Comparison of ENCODE assay signal across 24 cellular contexts in the genomic region with DNA sequence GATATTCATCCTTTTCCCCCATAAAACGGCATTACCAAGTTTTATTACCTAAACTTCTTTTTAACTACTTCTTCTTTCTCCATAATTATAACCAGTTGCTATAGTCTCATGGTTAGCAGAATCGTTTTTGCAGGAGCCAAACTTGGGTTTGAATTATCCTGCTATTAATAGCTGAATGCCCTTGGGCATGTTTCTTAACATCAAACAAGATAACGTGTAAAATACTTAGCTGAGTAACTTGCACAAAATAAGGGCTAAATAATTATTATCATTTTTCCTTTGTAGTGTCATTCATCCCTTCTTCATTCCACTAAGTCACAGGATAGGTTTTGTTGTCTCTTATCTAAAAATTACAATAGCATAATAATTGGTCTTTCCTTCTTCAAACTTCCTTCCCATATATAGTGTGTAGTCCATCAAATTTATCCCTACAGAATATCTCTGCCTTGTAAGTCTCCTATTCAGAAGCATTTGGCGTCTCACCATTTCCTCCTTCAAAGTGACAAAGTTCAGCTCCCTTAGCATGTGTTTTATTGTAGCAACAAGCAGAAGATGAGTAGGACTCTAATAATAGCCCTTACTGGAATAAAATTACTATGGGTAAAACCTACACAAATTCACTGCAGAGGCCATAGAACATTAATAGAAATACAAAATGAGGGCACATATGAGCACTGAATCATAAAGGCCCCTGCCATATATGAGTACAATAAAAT.
DNase-seq lines count a peak whose midpoint lies in the region; TF ChIP-seq lines count a peak whose summit lies in the region.
"Had no signal": no experiment of that assay in that cellular context is flagged by ENCODE, and none has a peak within 500 bp of the region (broad histone marks: within the 10 kb centered on the region; RNA-seq: fewer than 3 reads in every experiment).

No MANE protein-coding gene starts in this region.

- DNase-seq in NOMO-1 (lab: John Stamatoyannopoulos, UW; ENCODE audit: unreplicated experiment in 2 of 2) (peak; percentile 53 to 69), NOMO-1 treated with dmso at 0.1 percent for 144 hours (lab: John Stamatoyannopoulos, UW; ENCODE audit: unreplicated experiment) (no peak), Peyer's patch (no peak), fibroblast of the aortic adventitia (ENCODE audit: low read depth) (peak; percentile 21), sigmoid colon (no peak), activated gamma-delta T cell treated with Interleukin-2 at 50 U/mL for 16 hours (no peak), GM13976 (ENCODE audit: low spot score) (no peak), posterior cingulate gyrus (no peak)
- DNase-seq: activated CD4-positive, alpha-beta T cell treated with anti-CD3 and anti-CD28 coated beads for 4 hours; activated naive CD4-positive, alpha-beta T cell treated with anti-CD3 and anti-CD28 coated beads, Interleukin-2, amount 10 ng/mL, durations not matched to agents 7 days and 5 days; activated T-cell treated with anti-CD3 and anti-CD28 coated beads, Interleukin-2, amount 50 U/mL, for 48 hours; amniotic stem cell; CD4-positive, CD25-positive, alpha-beta regulatory T cell; HCEC 1CT; Kasumi-1; naive thymus-derived CD8-positive, alpha-beta T cell; NCI-H1092 treated with DMSO at 0.1 percent for 48 hours; NCI-H2029; NCI-H345; occipital lobe; SJCRH30; T-helper 1 cell had no signal

- H3K36me3 ChIP-seq in Peyer's patch (no peaks in the 10 kb centered on the region), sigmoid colon (no peaks in the 10 kb centered on the region)
- H3K36me3 ChIP-seq: breast epithelium, SJCRH30 had no signal

- H3K4me1 ChIP-seq in Peyer's patch (peaks cover 0 to 37% (median 0%) of the 10 kb centered on the region in 4 donors), sigmoid colon (peaks cover 0 to 19% (median 14%) of the 10 kb centered on the region in 4 donors)
- H3K4me1 ChIP-seq: breast epithelium had no signal

- H3K4me3 ChIP-seq in Peyer's patch (no peak overlapping the region), fibroblast of the aortic adventitia (ENCODE audit: low read depth, low read length) (no peak overlapping the region), sigmoid colon (no peak overlapping the region)
- H3K4me3 ChIP-seq: breast epithelium, SJCRH30 had no signal

- 21 to 53% methylated on average over 4 of the region's 4 CpGs for WGBS in sigmoid colon, 2 donors

- peak in 2 of 4 donors; percentile 30 to 57 for TF ChIP-seq EP300 in sigmoid colon (IDR thresholded peaks at IDR 0.05)

- TF ChIP-seq CTCF in Peyer's patch (IDR thresholded peaks at IDR 0.05) = no peak
- no peak for TF ChIP-seq CTCF in fibroblast of the aortic adventitia (IDR thresholded peaks at IDR 0.05; ENCODE audit: insufficient read depth, low read length)
- TF ChIP-seq CTCF in sigmoid colon (IDR thresholded peaks at IDR 0.05) = no peak
- TF ChIP-seq CTCF in GM13976 (IDR thresholded peaks at IDR 0.05; ENCODE audit: borderline replicate concordance, control extremely low read depth, extremely low read depth, insufficient read depth, missing control alignments) = no peak

- H3K27ac ChIP-seq in Peyer's patch = peak overlapping the region in 3 of 4 donors; percentile 10 to 74 (median 48)
- H3K27ac ChIP-seq in sigmoid colon = peak overlapping the region in 3 of 4 donors; percentile 18 to 73 (median 43)
- H3K27ac ChIP-seq: 22Rv1, breast epithelium, SJCRH30 had no signal

- H3K27me3 ChIP-seq in Peyer's patch = no peaks in the 10 kb centered on the region
- H3K27me3 ChIP-seq in sigmoid colon = no peaks in the 10 kb centered on the region
- H3K27me3 ChIP-seq: breast epithelium, SJCRH30 had no signal

- in situ Hi-C loops in GM13976 (cut with MboI; ENCODE audit: low sequenced_read_pairs, unreplicated experiment) = no loop called here

- no peaks in the 10 kb centered on the region for H3K9me3 ChIP-seq in Peyer's patch
- no peaks in the 10 kb centered on the region for H3K9me3 ChIP-seq in sigmoid colon
- H3K9me3 ChIP-seq: breast epithelium, SJCRH30 had no signal

- intact Hi-C loops in sigmoid colon (cut with DNase I) = no loop called here
- intact Hi-C loops in posterior cingulate gyrus (cut with DNase I) = no loop called here

- no peak for TF ChIP-seq POLR2A in Peyer's patch (IDR thresholded peaks at IDR 0.05)
- TF ChIP-seq POLR2A in sigmoid colon (IDR thresholded peaks at IDR 0.05) = no peak

Comparison
In these comparisons a context has a peak if more than half of its experiments do, and no peak if none do; other contexts are left out.
1. DNase-seq: peak in NOMO-1 (2 of 2) and fibroblast of the aortic adventitia (single experiment); none in NOMO-1 treated with dmso at 0.1 percent for 144 hours (single experiment), Peyer's patch (0 of 3), sigmoid colon (single experiment), activated gamma-delta T cell treated with Interleukin-2 at 50 U/mL for 16 hours (single experiment), GM13976 (single experiment) and posterior cingulate gyrus (0 of 10).